Comparison of ENCODE assay signal across 18 cellular contexts in the genomic region with DNA sequence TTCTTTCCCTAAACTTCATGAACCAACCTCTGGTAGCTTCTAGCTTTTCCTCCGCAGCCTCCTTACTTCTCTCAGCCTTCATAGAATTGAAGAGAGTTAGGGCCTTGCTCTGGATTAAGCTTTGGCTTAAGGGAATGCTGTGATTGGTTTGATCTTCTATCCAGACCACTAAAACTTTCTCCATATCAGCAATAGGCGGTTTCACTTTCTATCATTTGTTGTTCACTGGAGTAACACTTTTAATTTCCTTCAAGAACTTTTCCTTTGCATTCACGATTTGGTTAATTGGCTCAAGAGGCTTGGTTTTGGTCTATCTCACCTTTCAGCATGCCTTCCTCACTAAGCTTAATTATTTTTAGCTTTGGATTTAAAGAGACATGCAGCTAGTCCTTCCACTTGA. TPM values are rescaled to one million over a fixed set of nuclear protein-coding genes. Genes with fewer than 3 reads are reported as not detected.
DNase-seq lines count a peak whose midpoint lies in the region; ATAC-seq and TF ChIP-seq lines count a peak whose summit lies in the region.
"Had no signal": no experiment of that assay in that cellular context is flagged by ENCODE, and none has a peak within 500 bp of the region (broad histone marks: within the 10 kb centered on the region; RNA-seq: fewer than 3 reads in every experiment).

No MANE protein-coding gene starts in this region.

- H3K4me1 ChIP-seq in HEK293 (ENCODE audit: control insufficient read depth, insufficient read depth, low read length) = peaks cover 6% of the 10 kb centered on the region; the same call in 1 of the 2 replicates

- no peaks in the 10 kb centered on the region for H3K9me3 Mint-ChIP-seq in activated CD8-positive, alpha-beta T cell treated with anti-CD3 and anti-CD28 coated beads for 36 hours
- H3K9me3 Mint-ChIP-seq in activated CD8-positive, alpha-beta T cell treated with anti-CD3 and anti-CD28 coated beads, Interleukin-2, amount 10 ng/mL, durations not matched to agents 7 days and 5 days (ENCODE audit: insufficient read depth) = no peaks in the 10 kb centered on the region
- H3K9me3 Mint-ChIP-seq in natural killer cell = no peaks in the 10 kb centered on the region
- H3K9me3 Mint-ChIP-seq: CD14-positive monocyte, H9 had no signal

- no peak overlapping the region for H3K4me3 Mint-ChIP-seq in activated CD8-positive, alpha-beta T cell treated with anti-CD3 and anti-CD28 coated beads for 36 hours
- no peak overlapping the region for H3K4me3 Mint-ChIP-seq in activated CD8-positive, alpha-beta T cell treated with anti-CD3 and anti-CD28 coated beads, Interleukin-2, amount 10 ng/mL, durations not matched to agents 7 days and 5 days
- no peak overlapping the region for H3K4me3 Mint-ChIP-seq in natural killer cell
- H3K4me3 Mint-ChIP-seq: CD14-positive monocyte, H9 had no signal

- H3K4me1 Mint-ChIP-seq in activated CD8-positive, alpha-beta T cell treated with anti-CD3 and anti-CD28 coated beads for 36 hours (ENCODE audit: low read depth) = peaks cover 33% of the 10 kb centered on the region
- peaks cover 35% of the 10 kb centered on the region for H3K4me1 Mint-ChIP-seq in activated CD8-positive, alpha-beta T cell treated with anti-CD3 and anti-CD28 coated beads, Interleukin-2, amount 10 ng/mL, durations not matched to agents 7 days and 5 days (ENCODE audit: low read depth)
- peaks cover 20 to 28% of the 10 kb centered on the region in 2 donors for H3K4me1 Mint-ChIP-seq in natural killer cell

- H3K27ac Mint-ChIP-seq in activated CD8-positive, alpha-beta T cell treated with anti-CD3 and anti-CD28 coated beads for 36 hours = peak overlapping the region; percentile 43
- no peak overlapping the region for H3K27ac Mint-ChIP-seq in activated CD8-positive, alpha-beta T cell treated with anti-CD3 and anti-CD28 coated beads, Interleukin-2, amount 10 ng/mL, durations not matched to agents 7 days and 5 days
- no peak overlapping the region for H3K27ac Mint-ChIP-seq in natural killer cell
- H3K27ac Mint-ChIP-seq: H9 had no signal

- CTCF ChIA-PET in activated CD8-positive, alpha-beta T cell treated with anti-CD3 and anti-CD28 coated beads for 36 hours (lab: Charles Lee) = interaction anchor here (0.8 to 1.3 kb wide), 3 partner anchors 12 to 140 kb away, joined by 3 to 4 read pairs (median 3); no protein-coding TSS in a partner anchor
- CTCF ChIA-PET in activated CD8-positive, alpha-beta T cell treated with anti-CD3 and anti-CD28 coated beads, Interleukin-2, amount 10 ng/mL, durations not matched to agents 7 days and 5 days (lab: Charles Lee) = no interaction called here
- CTCF ChIA-PET in HEK293 (lab: Yijun Ruan, JAX) = interaction anchor here (0.6 to 1.7 kb wide), 3 partner anchors 11 to 73 kb away, joined by 3 to 6 read pairs (median 4); a partner anchor contains a TSS

- no peak overlapping the region for H3K27ac ChIP-seq in HEK293 (ENCODE audit: extremely low read depth, low read depth, low read length)
- H3K27ac ChIP-seq: 22Rv1, A549, BLaER1, HL-60, KMS-11 had no signal

- no peak for TF ChIP-seq CTCF in activated CD8-positive, alpha-beta T cell treated with anti-CD3 and anti-CD28 coated beads for 36 hours (IDR thresholded peaks at IDR 0.05)
- TF ChIP-seq CTCF in HEK293 (tag by site-specific recombination; IDR thresholded peaks at IDR 0.05) (no peak), fibroblast of villous mesenchyme (IDR thresholded peaks at IDR 0.05; ENCODE audit: insufficient read depth, low read depth, low read length) (no peak), natural killer cell (IDR thresholded peaks at IDR 0.05) (no peak)

- H3K27me3 Mint-ChIP-seq in activated CD8-positive, alpha-beta T cell treated with anti-CD3 and anti-CD28 coated beads for 36 hours = no peaks in the 10 kb centered on the region
- H3K27me3 Mint-ChIP-seq in activated CD8-positive, alpha-beta T cell treated with anti-CD3 and anti-CD28 coated beads, Interleukin-2, amount 10 ng/mL, durations not matched to agents 7 days and 5 days (ENCODE audit: low read depth) = no peaks in the 10 kb centered on the region
- no peaks in the 10 kb centered on the region for H3K27me3 Mint-ChIP-seq in natural killer cell (ENCODE audit: low read depth in 2 of 2)
- H3K27me3 Mint-ChIP-seq: CD4-positive, alpha-beta memory T cell had no signal

- intact Hi-C loops in activated CD8-positive, alpha-beta T cell treated with anti-CD3 and anti-CD28 coated beads for 36 hours (cut with micrococcal nuclease) = no loop called here
- intact Hi-C loops in natural killer cell (cut with micrococcal nuclease) = no loop called here

- peaks cover 47 to 55% of the 10 kb centered on the region in 2 experiments for H3K36me3 ChIP-seq in HEK293 (ENCODE audit: control insufficient read depth in 2 of 2, insufficient read depth in 1 of 2, low read length in 2 of 2)

- no peak for ATAC-seq in activated CD8-positive, alpha-beta T cell treated with anti-CD3 and anti-CD28 coated beads for 36 hours
- no peak for ATAC-seq in activated CD8-positive, alpha-beta T cell treated with anti-CD3 and anti-CD28 coated beads, Interleukin-2, amount 10 ng/mL, durations not matched to agents 7 days and 5 days
- ATAC-seq in GM18519 (IDR thresholded peaks at IDR 0.05; ENCODE audit: low FRiP score, unreplicated experiment) (no peak), GM21786 (IDR thresholded peaks at IDR 0.05; ENCODE audit: unreplicated experiment) (no peak), natural killer cell (no peak)
- ATAC-seq: A549 had no signal

- H3K36me3 Mint-ChIP-seq in activated CD8-positive, alpha-beta T cell treated with anti-CD3 and anti-CD28 coated beads for 36 hours (ENCODE audit: low read depth) = peaks cover 51% of the 10 kb centered on the region
- H3K36me3 Mint-ChIP-seq in activated CD8-positive, alpha-beta T cell treated with anti-CD3 and anti-CD28 coated beads, Interleukin-2, amount 10 ng/mL, durations not matched to agents 7 days and 5 days (ENCODE audit: low read depth) = peaks cover 46% of the 10 kb centered on the region
- no peaks in the 10 kb centered on the region for H3K36me3 Mint-ChIP-seq in natural killer cell

- no peak for DNase-seq in activated CD8-positive, alpha-beta T cell treated with anti-CD3 and anti-CD28 coated beads for 36 hours
- DNase-seq in activated CD8-positive, alpha-beta T cell treated with anti-CD3 and anti-CD28 coated beads, Interleukin-2, amount 10 ng/mL, durations not matched to agents 7 days and 5 days = no peak
- DNase-seq in fibroblast of villous mesenchyme (ENCODE audit: low read depth) (peak; percentile 8), natural killer cell (no peak)
- DNase-seq: AML-193; CD4-positive, alpha-beta memory T cell; DMS79 treated with DMSO at 0.1 percent for 48 hours; GF-D8; H9 had no signal

- no peaks in the 10 kb centered on the region for H3K9me3 ChIP-seq in HEK293 (ENCODE audit: control insufficient read depth, insufficient read depth, low read depth, low read length)
- H3K9me3 ChIP-seq: A549, BLaER1 had no signal

- POLR2A ChIA-PET in activated CD8-positive, alpha-beta T cell treated with anti-CD3 and anti-CD28 coated beads for 36 hours (lab: Charles Lee) = interaction anchor here (1.0 kb wide), 1 partner anchor 11 kb away, joined by 3 read pairs; no protein-coding TSS in a partner anchor
- POLR2A ChIA-PET in activated CD8-positive, alpha-beta T cell treated with anti-CD3 and anti-CD28 coated beads, Interleukin-2, amount 10 ng/mL, durations not matched to agents 7 days and 5 days (lab: Charles Lee) = no interaction called here
- POLR2A ChIA-PET in HEK293 (lab: Yijun Ruan, JAX) = interaction anchor here (2.0 kb wide), 1 partner anchor 72 kb away, joined by 5 read pairs; a partner anchor contains a TSS

- H3K4me3 ChIP-seq in HEK293 (ENCODE audit: low read depth, low read length) (no peak overlapping the region), fibroblast of villous mesenchyme (ENCODE audit: low read depth, low read length) (no peak overlapping the region)
- H3K4me3 ChIP-seq: A549, BLaER1 had no signal

TF ChIP-seq in HEK293, 187 proteins besides CTCF, POLR2A, EP300 and RAD21:
- peak; percentile 97 for TF ChIP-seq PRDM1 (tag by site-specific recombination; IDR thresholded peaks at IDR 0.05)
- TF ChIP-seq, protein P1, sequence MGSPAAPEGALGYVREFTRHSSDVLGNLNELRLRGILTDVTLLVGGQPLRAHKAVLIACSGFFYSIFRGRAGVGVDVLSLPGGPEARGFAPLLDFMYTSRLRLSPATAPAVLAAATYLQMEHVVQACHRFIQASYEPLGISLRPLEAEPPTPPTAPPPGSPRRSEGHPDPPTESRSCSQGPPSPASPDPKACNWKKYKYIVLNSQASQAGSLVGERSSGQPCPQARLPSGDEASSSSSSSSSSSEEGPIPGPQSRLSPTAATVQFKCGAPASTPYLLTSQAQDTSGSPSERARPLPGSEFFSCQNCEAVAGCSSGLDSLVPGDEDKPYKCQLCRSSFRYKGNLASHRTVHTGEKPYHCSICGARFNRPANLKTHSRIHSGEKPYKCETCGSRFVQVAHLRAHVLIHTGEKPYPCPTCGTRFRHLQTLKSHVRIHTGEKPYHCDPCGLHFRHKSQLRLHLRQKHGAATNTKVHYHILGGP (tag by site-specific recombination; IDR thresholded peaks at IDR 0.05) = no peak
- peak; percentile 15; the same call in 1 of the 2 replicates for TF ChIP-seq ZNF600 (tag by site-specific recombination; IDR thresholded peaks at IDR 0.05)

RNA-seq across cellular contexts. Expression of a gene that starts 5.1 kb away (rescaled TPM):
- 10 to 100 TPM; 17.4 to 17.7 TPM for total RNA-seq in activated CD8-positive, alpha-beta T cell treated with anti-CD3 and anti-CD28 coated beads for 36 hours
- total RNA-seq in activated CD8-positive, alpha-beta T cell treated with anti-CD3 and anti-CD28 coated beads, Interleukin-2, amount 10 ng/mL, durations not matched to agents 7 days and 5 days = 10 to 100 TPM; 17.2 to 17.5 TPM
- total RNA-seq in fibroblast of villous mesenchyme = 10.3 and 14.7 TPM in 2 replicates
- total RNA-seq in natural killer cell = 10 to 100 TPM in 1 of 3 donors, 1 to 10 TPM in 2; 5.5 to 10.4 (median 9.8) TPM

RNA-seq across cellular contexts. Expression of a gene that starts 5.2 kb away (rescaled TPM):
- 10 to 100 TPM; 17.7 to 19.5 TPM for total RNA-seq in activated CD8-positive, alpha-beta T cell treated with anti-CD3 and anti-CD28 coated beads for 36 hours
- total RNA-seq in activated CD8-positive, alpha-beta T cell treated with anti-CD3 and anti-CD28 coated beads, Interleukin-2, amount 10 ng/mL, durations not matched to agents 7 days and 5 days = 10 to 100 TPM; 30.2 to 30.7 TPM
- total RNA-seq in fibroblast of villous mesenchyme (20.9 and 24.2 TPM in 2 replicates), natural killer cell (10 to 100 TPM; 21.6 to 37.9 (median 32.7) TPM)
